8 cellular contexts compared by ENCODE assay signal in the genomic region with DNA sequence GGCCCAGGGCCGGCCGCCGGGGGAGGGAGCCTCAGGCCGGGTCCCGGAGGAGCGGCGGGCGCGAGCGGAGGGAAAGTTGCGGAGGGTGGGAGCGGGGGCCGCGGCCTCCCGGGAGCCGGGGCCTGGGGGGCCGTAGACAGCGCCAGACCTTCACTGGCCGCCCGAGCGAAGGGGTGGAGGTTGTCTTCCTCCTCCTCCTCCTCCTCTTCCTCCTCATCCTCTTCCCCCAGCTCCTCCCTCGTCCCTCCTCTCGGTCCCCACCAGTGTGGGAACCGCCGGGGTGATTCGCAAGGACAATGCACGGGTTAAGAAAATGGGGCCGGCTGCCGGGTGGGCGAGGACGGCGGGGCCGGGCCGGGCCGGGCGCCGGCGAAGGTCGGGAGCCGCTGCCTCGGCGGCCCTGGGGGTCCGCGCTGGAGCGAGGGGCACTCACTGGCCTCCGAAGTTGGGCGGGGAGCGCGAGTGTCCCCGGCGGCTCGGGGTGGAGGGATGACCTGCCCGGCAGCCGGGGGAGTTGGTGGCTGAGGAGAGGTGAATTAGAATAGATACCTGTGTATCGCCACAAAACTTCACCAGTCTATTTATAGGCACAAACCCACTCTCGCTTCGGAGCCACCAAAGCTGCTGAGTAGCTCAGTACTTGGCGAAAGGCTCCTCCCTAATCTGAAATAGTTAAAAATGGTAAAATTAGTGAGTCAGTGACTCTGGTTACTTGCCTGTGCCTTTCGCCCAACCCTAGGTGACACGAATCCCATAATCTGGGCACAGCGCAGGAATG. TPM values are rescaled to one million over a fixed set of nuclear protein-coding genes. Genes with fewer than 3 reads are reported as not detected.
A peak's percentile ranks its signal among the peaks of the same experiment; 100 is the strongest.
DNase-seq lines count a peak whose midpoint lies in the region; ATAC-seq and TF ChIP-seq lines count a peak whose summit lies in the region.

No MANE protein-coding gene starts in this region.

- H2AFZ ChIP-seq in OCI-LY1 (ENCODE audit: low read length) (no peak overlapping the region), parathyroid adenoma (no peak overlapping the region)

- no peaks in the 10 kb centered on the region for H3K9me2 ChIP-seq in OCI-LY1 (ENCODE audit: low read depth, low read length)

- H3K9me3 ChIP-seq in OCI-LY1 (ENCODE audit: low read length) (no peaks in the 10 kb centered on the region), parathyroid adenoma (ENCODE audit: control insufficient read depth, low read length) (no peaks in the 10 kb centered on the region)

- H3F3A ChIP-seq in OCI-LY1 (ENCODE audit: insufficient read depth, low read length) = 0 out of 2 replicates have a peak, but pooled peaks cover 5% of the 10 kb centered on the region

- H3K9ac ChIP-seq in OCI-LY1 (ENCODE audit: low read length) (peak overlapping the region; percentile 93), parathyroid adenoma (no peak overlapping the region)

- peaks cover 54% of the 10 kb centered on the region for H3K79me2 ChIP-seq in OCI-LY1 (ENCODE audit: insufficient read depth, low read length)
- peaks cover 32% of the 10 kb centered on the region for H3K79me2 ChIP-seq in parathyroid adenoma

- peak overlapping the region; percentile 99 for H3K4me2 ChIP-seq in OCI-LY1 (ENCODE audit: low read length)
- peak overlapping the region; percentile 91 for H3K4me2 ChIP-seq in parathyroid adenoma (ENCODE audit: low read length)

- H3K4me1 ChIP-seq in OCI-LY1 (ENCODE audit: insufficient read depth, low read length, severe bottlenecking) (peaks cover 45% of the 10 kb centered on the region), foreskin keratinocyte (peaks cover 30% of the 10 kb centered on the region), parathyroid adenoma (peaks cover 3% of the 10 kb centered on the region)

- H3K36me3 ChIP-seq in OCI-LY1 (ENCODE audit: insufficient read depth, low read length) (no peaks in the 10 kb centered on the region), parathyroid adenoma (ENCODE audit: control insufficient read depth, insufficient read depth, low read length) (no peaks in the 10 kb centered on the region)

- 0 out of 2 replicates have a peak, but pooled peaks cover 2% of the 10 kb centered on the region for H4K20me1 ChIP-seq in OCI-LY1 (ENCODE audit: insufficient read depth, low read length)

- no peaks in the 10 kb centered on the region for H3K27me3 ChIP-seq in OCI-LY1 (ENCODE audit: insufficient read depth, low read length)
- no peaks in the 10 kb centered on the region for H3K27me3 ChIP-seq in foreskin keratinocyte
- H3K27me3 ChIP-seq in parathyroid adenoma (ENCODE audit: control insufficient read depth, insufficient read depth, low read length) = no peaks in the 10 kb centered on the region

- H3K27ac ChIP-seq in OCI-LY1 (ENCODE audit: low read depth, low read length, poor library complexity, severe bottlenecking) (peak overlapping the region; percentile 54), foreskin keratinocyte (peak overlapping the region; percentile 98), parathyroid adenoma (peak overlapping the region; percentile 75)

- H3K4me3 ChIP-seq in OCI-LY1 (ENCODE audit: low read depth, low read length, poor library complexity, severe bottlenecking) = peak overlapping the region; percentile 95
- H3K4me3 ChIP-seq in parathyroid adenoma (ENCODE audit: low read depth, low read length) = peak overlapping the region; percentile 79

- DNase-seq in NCI-H2227 (lab: John Stamatoyannopoulos, UW; ENCODE audit: unreplicated experiment) = peak; percentile 40
- DNase-seq in NCI-H2227 treated with DMSO at 0.1 percent for 48 hours (lab: John Stamatoyannopoulos, UW) = no peak
- peak; percentile 18 for DNase-seq in activated T-helper 9 cell treated with anti-CD3 and anti-CD28 coated beads, Interleukin-2, amount 50 U/mL, for 16 hours (ENCODE audit: low read depth)
- peak in 1 of 2 donors; percentile 60 for DNase-seq in foreskin keratinocyte

- no peak for TF ChIP-seq CTCF in OCI-LY1 (IDR thresholded peaks at IDR 0.05; ENCODE audit: low read length)
- no peak for TF ChIP-seq CTCF in foreskin keratinocyte (conservative IDR thresholded peaks at IDR 0.05)
- no peak for TF ChIP-seq CTCF in parathyroid adenoma (IDR thresholded peaks at IDR 0.05)

- ATAC-seq in foreskin keratinocyte (peak; percentile 8), HG02571 (IDR thresholded peaks at IDR 0.05; ENCODE audit: unreplicated experiment) (no peak), GM18870 (IDR thresholded peaks at IDR 0.05; ENCODE audit: unreplicated experiment) (no peak)

RNA-seq across cellular contexts. Expression of gene DYRK1A, which starts 1.4 kb away (rescaled TPM):
- total RNA-seq in foreskin keratinocyte = 29.0 and 30.1 TPM in 2 replicates
- 4.9 and 5.5 TPM in 2 replicates for polyA plus RNA-seq in foreskin keratinocyte
